Comparison of ENCODE assay signal across 8 cellular contexts in genomic region chr19:57487477-57488298, GRCh38. TPM values are rescaled to one million over a fixed set of nuclear protein-coding genes. Genes with fewer than 3 reads are reported as not detected.
A peak's percentile ranks its signal among the peaks of the same experiment; 100 is the strongest.
DNase-seq lines count a peak whose midpoint lies in the region; ATAC-seq and TF ChIP-seq lines count a peak whose summit lies in the region.
"Not testable (repeated sequence)": the region's sequence is repeated elsewhere in the genome, so short reads cannot be mapped to it uniquely, and the experiment has no call there.

ZNF419 (plus strand) TSS chr19:57487750; CDS start chr19:57487951, 201 bp downstream.

- CTCF ChIA-PET in CD4-positive, alpha-beta memory T cell (lab: Charles Lee; ENCODE audit: partially characterized antibody): interaction anchor here (1.0 kb wide), 1 partner anchor 9 kb away, joined by 3 read pairs; no protein-coding TSS in a partner anchor
- CTCF ChIA-PET in activated CD4-positive, alpha-beta memory T cell treated with anti-CD3 and anti-CD28 coated beads, Interleukin-2, amount 10 ng/mL, durations not matched to agents 7 days and 5 days (lab: Charles Lee): not testable (repeated sequence)

- intact Hi-C loops in CD4-positive, alpha-beta memory T cell (cut with micrococcal nuclease): loop anchor here (1.0 to 5.0 kb wide), 6 partner anchors 10 to 195 kb away; partner anchors contain the start of genes ZNF17, ZNF550, ZNF551 and ZNF749

- ATAC-seq in GM19452 (IDR thresholded peaks at IDR 0.05; ENCODE audit: unreplicated experiment) (peak; percentile 96), lung (ENCODE audit: insufficient read depth, low FRiP score) (peak; percentile 96)

- peak within 1 kb of the TSS in 1 of 2 donors; percentile 73 for H3K4me3 ChIP-seq in CD4-positive, alpha-beta memory T cell (ENCODE audit: low read length in 2 of 2)
- peak within 1 kb of the TSS; percentile 95 for H3K4me3 ChIP-seq in lung

- not testable (repeated sequence) for TF ChIP-seq CTCF in lung (IDR thresholded peaks at IDR 0.05; ENCODE audit: control extremely low read depth, extremely low read depth)

- peaks cover 15% of the 10 kb centered on the region for H3K36me3 ChIP-seq in CD4-positive, alpha-beta memory T cell (ENCODE audit: insufficient read depth, low read length)
- not testable (repeated sequence) for H3K36me3 ChIP-seq in lung (ENCODE audit: control insufficient read depth in 2 of 2, insufficient read depth in 2 of 2, low read length in 2 of 2)

- 1% methylated on average over 53 to 58 of the region's 69 CpGs for WGBS in lung, 2 donors

- H3K4me1 ChIP-seq in CD4-positive, alpha-beta memory T cell (ENCODE audit: insufficient read depth, low read length): peaks cover 12% of the 10 kb centered on the region
- H3K4me1 ChIP-seq in lung (ENCODE audit: control insufficient read depth in 2 of 2, insufficient read depth in 2 of 2, low read length in 2 of 2): not testable (repeated sequence)

- POLR2A ChIA-PET in CD4-positive, alpha-beta memory T cell (lab: Charles Lee; ENCODE audit: partially characterized antibody): interaction anchor here (0.7 to 1.3 kb wide), 10 partner anchors 10 to 695 kb away, joined by 3 to 4 read pairs (median 4); partner anchors contain the start of genes ZNF274, ZNF549, ZNF551 and ZNF552
- POLR2A ChIA-PET in activated CD4-positive, alpha-beta memory T cell treated with anti-CD3 and anti-CD28 coated beads, Interleukin-2, amount 10 ng/mL, durations not matched to agents 7 days and 5 days (lab: Charles Lee): interaction anchor here (0.7 to 2.4 kb wide), 3 partner anchors 11 to 194 kb away, joined by 3 to 6 read pairs (median 4); partner anchors contain the start of genes ZNF548, ZNF551 and ZNF772

- peak within 1 kb of the TSS; percentile 65 for H3K27ac ChIP-seq in CD4-positive, alpha-beta memory T cell (ENCODE audit: low read depth, low read length)
- peak within 1 kb of the TSS; percentile 88 to 89 for H3K27ac ChIP-seq in lung (ENCODE audit: low read depth in 1 of 2, low read length in 1 of 2)

- H3K36me3 Mint-ChIP-seq in CD4-positive, alpha-beta memory T cell: peaks cover 42 to 48% of the 10 kb centered on the region in 2 donors
- peaks cover 44% of the 10 kb centered on the region for H3K36me3 Mint-ChIP-seq in activated CD4-positive, alpha-beta memory T cell treated with anti-CD3 and anti-CD28 coated beads, Interleukin-2, amount 10 ng/mL, durations not matched to agents 7 days and 5 days (ENCODE audit: low read depth)

- H3K4me1 Mint-ChIP-seq in CD4-positive, alpha-beta memory T cell: peaks cover 10 to 20% (median 15%) of the 10 kb centered on the region in 4 donors
- peaks cover 15% of the 10 kb centered on the region for H3K4me1 Mint-ChIP-seq in activated CD4-positive, alpha-beta memory T cell treated with anti-CD3 and anti-CD28 coated beads, Interleukin-2, amount 10 ng/mL, durations not matched to agents 7 days and 5 days

- not testable (repeated sequence) for H3K27me3 ChIP-seq in CD4-positive, alpha-beta memory T cell (ENCODE audit: insufficient read depth, low read length); lung (ENCODE audit: control insufficient read depth, insufficient read depth)

- peak within 1 kb of the TSS; percentile 75 to 89 (median 81) for H3K4me3 Mint-ChIP-seq in CD4-positive, alpha-beta memory T cell
- H3K4me3 Mint-ChIP-seq in activated CD4-positive, alpha-beta memory T cell treated with anti-CD3 and anti-CD28 coated beads, Interleukin-2, amount 10 ng/mL, durations not matched to agents 7 days and 5 days: peak within 1 kb of the TSS; percentile 60

- peaks cover 2 to 50% (median 35%) of the 10 kb centered on the region in 8 donors for H3K9me3 Mint-ChIP-seq in CD4-positive, alpha-beta memory T cell
- peaks cover 50% of the 10 kb centered on the region for H3K9me3 Mint-ChIP-seq in activated CD4-positive, alpha-beta memory T cell treated with anti-CD3 and anti-CD28 coated beads, Interleukin-2, amount 10 ng/mL, durations not matched to agents 7 days and 5 days

- not testable (repeated sequence) for H3K27me3 Mint-ChIP-seq in CD4-positive, alpha-beta memory T cell; activated CD4-positive, alpha-beta memory T cell treated with anti-CD3 and anti-CD28 coated beads, Interleukin-2, amount 10 ng/mL, durations not matched to agents 7 days and 5 days

- H3K27ac Mint-ChIP-seq in CD4-positive, alpha-beta memory T cell: peak within 1 kb of the TSS; percentile 63 to 91 (median 86)
- peak within 1 kb of the TSS; percentile 44 for H3K27ac Mint-ChIP-seq in activated CD4-positive, alpha-beta memory T cell treated with anti-CD3 and anti-CD28 coated beads, Interleukin-2, amount 10 ng/mL, durations not matched to agents 7 days and 5 days

- DNase-seq in CD4-positive, alpha-beta memory T cell: peak; percentile 90 to 94 (median 93)
- DNase-seq in HK-2 (ENCODE audit: unreplicated experiment) (peak; percentile 95), NCI-H82 treated with DMSO at 0.1 percent for 48 hours (lab: John Stamatoyannopoulos, UW; ENCODE audit: unreplicated experiment) (peak; percentile 38), lung (ENCODE audit: low spot score) (peak; percentile 95)
- peak; percentile 93 for DNase-seq in activated CD4-positive, alpha-beta memory T cell treated with anti-CD3 and anti-CD28 coated beads, Interleukin-2, amount 10 ng/mL, durations not matched to agents 7 days and 5 days
- DNase-seq in effector CD4-positive, alpha-beta T cell: peak; percentile 92
- DNase-seq in stimulated activated CD4-positive, alpha-beta T cell treated with anti-CD3 and anti-CD28 coated beads, TNF-alpha, amount 100 ng/mL, for 1 hour (ENCODE audit: low read depth in 3 of 3, low spot score in 1 of 3): peak; percentile 81 to 90 (median 87)

- H3K9me3 ChIP-seq in CD4-positive, alpha-beta memory T cell (ENCODE audit: control insufficient read depth in 1 of 2, low read length in 2 of 2): not testable (repeated sequence)
- H3K9me3 ChIP-seq in lung (ENCODE audit: control insufficient read depth in 2 of 2, insufficient read depth in 1 of 2, low read length in 1 of 2): peaks cover 0 to 22% of the 10 kb centered on the region in 2 donors

RNA-seq across cellular contexts. Expression of gene ZNF419, which starts in this region (rescaled TPM):
- 10 to 100 TPM; 25.3 to 28.4 TPM for total RNA-seq in CD4-positive, alpha-beta memory T cell
- 10 to 100 TPM in 1 of 2 donors, 1 to 10 TPM in 1; 7.5 to 11.7 TPM for polyA plus RNA-seq in CD4-positive, alpha-beta memory T cell
- total RNA-seq in activated CD4-positive, alpha-beta memory T cell treated with anti-CD3 and anti-CD28 coated beads, Interleukin-2, amount 10 ng/mL, durations not matched to agents 7 days and 5 days: 10 to 100 TPM in 1 of 2 experiments, 1 to 10 TPM in 1; 9.8 to 12.0 TPM
- 10 to 100 TPM; 10.1 to 12.5 TPM for total RNA-seq in lung
- 1 to 10 TPM; 4.3 to 5.2 TPM for polyA plus RNA-seq in lung

Comparison
In these comparisons a context has a peak if more than half of its experiments do, and no peak if none do; other contexts are left out.
1. DNase-seq: peak in every context shown above with its lines; median percentile 95 in HK-2; 95 in lung; 93 in CD4-positive, alpha-beta memory T cell; 93 in activated CD4-positive, alpha-beta memory T cell treated with anti-CD3 and anti-CD28 coated beads, Interleukin-2, amount 10 ng/mL, durations not matched to agents 7 days and 5 days; 92 in effector CD4-positive, alpha-beta T cell; 87 in stimulated activated CD4-positive, alpha-beta T cell treated with anti-CD3 and anti-CD28 coated beads, TNF-alpha, amount 100 ng/mL, for 1 hour; 38 in NCI-H82 treated with DMSO at 0.1 percent for 48 hours.